8 cellular contexts compared by ENCODE assay signal in the genomic region with DNA sequence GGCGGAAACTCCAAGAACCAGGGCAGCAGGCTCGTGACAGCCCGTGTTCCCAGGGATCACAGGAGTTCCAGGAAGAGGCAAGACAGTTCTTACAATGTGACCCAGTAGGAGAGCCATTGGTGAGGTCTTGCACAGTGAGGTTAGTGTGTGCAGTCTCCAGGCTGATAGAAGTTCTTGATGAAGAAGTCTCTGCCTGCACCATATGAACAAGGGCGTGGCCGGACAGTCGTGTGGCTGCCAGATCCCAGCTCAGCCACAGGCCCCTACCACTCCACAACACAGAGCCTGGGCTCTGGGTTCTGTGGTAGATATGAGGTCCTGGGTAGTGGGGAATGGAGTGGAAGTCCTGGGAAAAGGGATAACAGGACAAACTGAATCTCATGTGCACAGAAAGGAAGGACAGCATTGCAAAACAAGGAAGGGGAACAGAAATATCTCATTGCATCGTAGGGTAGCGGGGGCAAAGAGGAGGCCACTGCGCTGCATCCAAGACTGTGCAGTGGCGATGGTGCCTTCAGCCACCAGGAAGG.
A peak's percentile ranks its signal among the peaks of the same experiment; 100 is the strongest.
DNase-seq lines count a peak whose midpoint lies in the region; ATAC-seq and TF ChIP-seq lines count a peak whose summit lies in the region.

No MANE protein-coding gene starts in this region.

- H3K79me2 ChIP-seq in SK-N-SH (ENCODE audit: insufficient read depth): no peaks in the 10 kb centered on the region

- DNase-seq in EL (peak; percentile 43), SK-N-SH (peak; percentile 41), choroid plexus epithelial cell (ENCODE audit: low read depth) (peak; percentile 32), left lung (peak; percentile 51 to 76), NCI-H2029 (lab: John Stamatoyannopoulos, UW) (no peak)
- peak; percentile 32 for DNase-seq in stimulated activated naive CD8-positive, alpha-beta T cell treated with anti-CD3 and anti-CD28 coated beads, Interleukin-15, Interleukin-2, amounts not matched to agents 100 U/mL and 50 U/mL, for 24 hours

- H3K36me3 ChIP-seq in SK-N-SH (replicated peaks in 1 of 2; ENCODE audit: control insufficient read depth in 1 of 2, insufficient read depth in 2 of 2, low read length in 1 of 2) (no peaks in the 10 kb centered on the region), left lung (no peaks in the 10 kb centered on the region)

- TF ChIP-seq RAD21 in SK-N-SH (IDR thresholded peaks at IDR 0.05; ENCODE audit: low read length): no peak

- H3K9me3 ChIP-seq in SK-N-SH: no peaks in the 10 kb centered on the region
- H3K9me3 ChIP-seq in left lung: peaks cover 0 to 7% of the 10 kb centered on the region in 2 donors

- H3K4me3 ChIP-seq in SK-N-SH (ENCODE audit: low read depth in 2 of 2, low read length in 1 of 2) (peak overlapping the region; percentile 71 to 74), choroid plexus epithelial cell (ENCODE audit: low read depth, low read length) (peak overlapping the region; percentile 67), left lung (peak overlapping the region; percentile 47 to 60)

- peak overlapping the region; percentile 94; the same call in 1 of the 2 replicates for H2AFZ ChIP-seq in SK-N-SH (ENCODE audit: low read depth)

- no peaks in the 10 kb centered on the region for H3K9me2 ChIP-seq in SK-N-SH

- H3K27me3 ChIP-seq in SK-N-SH (ENCODE audit: insufficient read depth) (no peaks in the 10 kb centered on the region), left lung (no peaks in the 10 kb centered on the region)

- CTCF ChIA-PET in SK-N-SH (lab: Yijun Ruan, JAX): interaction anchor here (1.1 kb wide), 1 partner anchor 55 kb away, joined by 3 read pairs; no protein-coding TSS in a partner anchor

- H4K20me1 ChIP-seq in SK-N-SH (ENCODE audit: insufficient read depth): no peaks in the 10 kb centered on the region

- H3K9ac ChIP-seq in SK-N-SH: peak overlapping the region; percentile 86

- peak overlapping the region; percentile 92 for H3K4me2 ChIP-seq in SK-N-SH

- TF ChIP-seq EP300 in SK-N-SH (IDR thresholded peaks at IDR 0.05; ENCODE audit: borderline replicate concordance in 1 of 2, low read depth in 1 of 2, low read length in 1 of 2): no peak

- intact Hi-C loops in left lung (cut with DNase I): loop anchor here in 1 of 2 donors (5.0 kb wide), 1 partner anchor 108 kb away; no protein-coding TSS in a partner anchor

- H3K4me1 ChIP-seq in SK-N-SH (ENCODE audit: control insufficient read depth in 1 of 2, insufficient read depth in 2 of 2, low read depth in 1 of 2, low read length in 1 of 2) (peaks cover 0 to 12% of the 10 kb centered on the region in 2 experiments; a peak in 1 of 4 replicates), left lung (peaks cover 11 to 29% of the 10 kb centered on the region in 2 donors)

- POLR2A ChIA-PET in SK-N-SH (lab: Yijun Ruan, JAX): no interaction called here

- H3F3A ChIP-seq in SK-N-SH (replicated peaks; ENCODE audit: insufficient read depth): peaks cover 10% of the 10 kb centered on the region

- 50% methylated on average over 9 of the region's 10 CpGs for WGBS in SK-N-SH (ENCODE audit: low lambda C conversion rate)

- H3K27ac ChIP-seq in SK-N-SH (ENCODE audit: low read depth in 2 of 2, low read length in 1 of 2) (peak overlapping the region; percentile 86), left lung (peak overlapping the region; percentile 95 to 99)

- ATAC-seq in HG02885 (IDR thresholded peaks at IDR 0.05; ENCODE audit: poor library complexity, unreplicated experiment) (peak; percentile 15), left lung (peak; percentile 12), GM19452 (IDR thresholded peaks at IDR 0.05; ENCODE audit: unreplicated experiment) (no peak)
- no peak for ATAC-seq in stimulated activated naive CD8-positive, alpha-beta T cell treated with anti-CD3 and anti-CD28 coated beads, Interleukin-15, Interleukin-2, amounts not matched to agents 100 U/mL and 50 U/mL, for 24 hours

- no peak for TF ChIP-seq CTCF in SK-N-SH (IDR thresholded peaks at IDR 0.05)
- TF ChIP-seq CTCF in choroid plexus epithelial cell (conservative IDR thresholded peaks at IDR 0.05; ENCODE audit: low read depth, low read length): no peak
- no peak for TF ChIP-seq CTCF in left lung (IDR thresholded peaks at IDR 0.05)

TF ChIP-seq in SK-N-SH, 30 proteins besides CTCF, POLR2A, EP300 and RAD21:
- TF ChIP-seq MXI1 (IDR thresholded peaks at IDR 0.05; ENCODE audit: low read depth, low read length) (no peak), NFIC (IDR thresholded peaks at IDR 0.05; ENCODE audit: borderline replicate concordance) (no peak), SMC3 (IDR thresholded peaks at IDR 0.05; ENCODE audit: low read depth, low read length) (no peak), YY1 (IDR thresholded peaks at IDR 0.05; ENCODE audit: low read depth) (no peak), MEF2A (IDR thresholded peaks at IDR 0.05; ENCODE audit: borderline replicate concordance, low read depth) (no peak), FOXJ3 (CRISPR knock-in tag; IDR thresholded peaks at IDR 0.05) (no peak), RXRA (IDR thresholded peaks at IDR 0.05; ENCODE audit: borderline replicate concordance, low read depth) (no peak), GABPA (IDR thresholded peaks at IDR 0.05; ENCODE audit: low read depth) (no peak)
- TF ChIP-seq, protein P1, sequence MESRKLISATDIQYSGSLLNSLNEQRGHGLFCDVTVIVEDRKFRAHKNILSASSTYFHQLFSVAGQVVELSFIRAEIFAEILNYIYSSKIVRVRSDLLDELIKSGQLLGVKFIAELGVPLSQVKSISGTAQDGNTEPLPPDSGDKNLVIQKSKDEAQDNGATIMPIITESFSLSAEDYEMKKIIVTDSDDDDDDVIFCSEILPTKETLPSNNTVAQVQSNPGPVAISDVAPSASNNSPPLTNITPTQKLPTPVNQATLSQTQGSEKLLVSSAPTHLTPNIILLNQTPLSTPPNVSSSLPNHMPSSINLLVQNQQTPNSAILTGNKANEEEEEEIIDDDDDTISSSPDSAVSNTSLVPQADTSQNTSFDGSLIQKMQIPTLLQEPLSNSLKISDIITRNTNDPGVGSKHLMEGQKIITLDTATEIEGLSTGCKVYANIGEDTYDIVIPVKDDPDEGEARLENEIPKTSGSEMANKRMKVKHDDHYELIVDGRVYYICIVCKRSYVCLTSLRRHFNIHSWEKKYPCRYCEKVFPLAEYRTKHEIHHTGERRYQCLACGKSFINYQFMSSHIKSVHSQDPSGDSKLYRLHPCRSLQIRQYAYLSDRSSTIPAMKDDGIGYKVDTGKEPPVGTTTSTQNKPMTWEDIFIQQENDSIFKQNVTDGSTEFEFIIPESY (IDR thresholded peaks at IDR 0.05; ENCODE audit: borderline replicate concordance, low read depth): no peak
- TF ChIP-seq, protein P2, sequence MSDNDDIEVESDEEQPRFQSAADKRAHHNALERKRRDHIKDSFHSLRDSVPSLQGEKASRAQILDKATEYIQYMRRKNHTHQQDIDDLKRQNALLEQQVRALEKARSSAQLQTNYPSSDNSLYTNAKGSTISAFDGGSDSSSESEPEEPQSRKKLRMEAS (IDR thresholded peaks at IDR 0.05; ENCODE audit: low read depth): no peak
- TF ChIP-seq, protein P3, sequence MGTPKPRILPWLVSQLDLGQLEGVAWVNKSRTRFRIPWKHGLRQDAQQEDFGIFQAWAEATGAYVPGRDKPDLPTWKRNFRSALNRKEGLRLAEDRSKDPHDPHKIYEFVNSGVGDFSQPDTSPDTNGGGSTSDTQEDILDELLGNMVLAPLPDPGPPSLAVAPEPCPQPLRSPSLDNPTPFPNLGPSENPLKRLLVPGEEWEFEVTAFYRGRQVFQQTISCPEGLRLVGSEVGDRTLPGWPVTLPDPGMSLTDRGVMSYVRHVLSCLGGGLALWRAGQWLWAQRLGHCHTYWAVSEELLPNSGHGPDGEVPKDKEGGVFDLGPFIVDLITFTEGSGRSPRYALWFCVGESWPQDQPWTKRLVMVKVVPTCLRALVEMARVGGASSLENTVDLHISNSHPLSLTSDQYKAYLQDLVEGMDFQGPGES (IDR thresholded peaks at IDR 0.05; ENCODE audit: low read depth, low read length): no peak
TF ChIP-seq in SK-N-SH: peak in this region for 0.

Comparison
In these comparisons a context has a peak if more than half of its experiments do, and no peak if none do; other contexts are left out.
1. ATAC-seq: peak in HG02885 (single experiment) and left lung (single experiment); none in stimulated activated naive CD8-positive, alpha-beta T cell treated with anti-CD3 and anti-CD28 coated beads, Interleukin-15, Interleukin-2, amounts not matched to agents 100 U/mL and 50 U/mL, for 24 hours (single experiment) and GM19452 (single experiment).
2. Peak in every context shown above with its lines, with median percentiles within 50 percentile points of each other: H3K4me3 ChIP-seq.